In genomic region chr3:46922871-46923558, GRCh38 we compare ENCODE assay signal across 17 cellular contexts. TPM values are rescaled to one million over a fixed set of nuclear protein-coding genes. Genes with fewer than 3 reads are reported as not detected.
A peak's percentile ranks its signal among the peaks of the same experiment; 100 is the strongest.
DNase-seq lines count a peak whose midpoint lies in the region; ATAC-seq, FAIRE-seq and TF ChIP-seq lines count a peak whose summit lies in the region.
"Had no signal": no experiment of that assay in that cellular context is flagged by ENCODE, and none has a peak within 500 bp of the region (broad histone marks: within the 10 kb centered on the region; RNA-seq: fewer than 3 reads in every experiment).

No MANE protein-coding gene starts in this region.

- H3K4me3 Mint-ChIP-seq in MCF 10A (ENCODE audit: unreplicated experiment), result no peak overlapping the region
- no peak overlapping the region for H3K4me3 Mint-ChIP-seq in activated naive CD8-positive, alpha-beta T cell treated with anti-CD3 and anti-CD28 coated beads for 36 hours

- no peaks in the 10 kb centered on the region for H3K27me3 ChIP-seq in breast epithelium
- H3K27me3 ChIP-seq in effector memory CD4-positive, alpha-beta T cell (replicated peaks; ENCODE audit: control insufficient read depth, insufficient read depth, low read length, poor library complexity, severe bottlenecking), result no peaks in the 10 kb centered on the region
- H3K27me3 ChIP-seq: gastrocnemius medialis had no signal

- no peaks in the 10 kb centered on the region for H3K36me3 ChIP-seq in breast epithelium
- no peaks in the 10 kb centered on the region for H3K36me3 ChIP-seq in mucosa of descending colon (ENCODE audit: low read depth)
- peaks cover 72% of the 10 kb centered on the region for H3K36me3 ChIP-seq in effector memory CD4-positive, alpha-beta T cell (ENCODE audit: control insufficient read depth, insufficient read depth, low read length)

- DNase-seq in MCF 10A (ENCODE audit: unreplicated experiment) (no peak), breast epithelium (ENCODE audit: low spot score in 2 of 2) (no peak), mucosa of descending colon (peak in 2 of 3 donors; percentile 26 to 49), urothelium cell line (ENCODE audit: low spot score) (no peak), cerebellar cortex (ENCODE audit: low spot score) (no peak), NK-92 (lab: John Stamatoyannopoulos, UW; ENCODE audit: unreplicated experiment) (no peak)
- no peak for DNase-seq in activated naive CD8-positive, alpha-beta T cell treated with anti-CD3 and anti-CD28 coated beads for 36 hours
- no peak for DNase-seq in effector memory CD4-positive, alpha-beta T cell
- DNase-seq: NCI-H1436 treated with DMSO at 0.1 percent for 48 hours; NK-92 treated with Interleukin-12 subunit alpha and Interleukin-12 subunit beta, amount 100 ng/mL, for 24 hours had no signal

- H3K4me3 ChIP-seq in breast epithelium (no peak overlapping the region), mucosa of descending colon (no peak overlapping the region)
- no peak overlapping the region for H3K4me3 ChIP-seq in effector memory CD4-positive, alpha-beta T cell (ENCODE audit: insufficient read depth, low read depth, low read length, poor library complexity, severe bottlenecking)
- H3K4me3 ChIP-seq: gastrocnemius medialis, psoas muscle had no signal

- BruUV-seq in MCF 10A (replicated peaks; lab: Mats Ljungman, UMichigan), result no TSS peak

- CTCF ChIA-PET in MCF 10A (lab: Yijun Ruan, JAX), result interaction anchor here (0.6 to 1.6 kb wide), 13 partner anchors 9 to 400 kb away, joined by 3 to 10 read pairs (median 3); no protein-coding TSS in a partner anchor

- no peak for ATAC-seq in mucosa of descending colon
- ATAC-seq: activated CD4-positive, CD25-positive, alpha-beta regulatory T cell treated with anti-CD3 and anti-CD28 coated beads, Interleukin-2, amount 50 U/mL, for 24 hours had no signal

- H3K27me3 Mint-ChIP-seq in MCF 10A (ENCODE audit: insufficient read depth, unreplicated experiment), result no peaks in the 10 kb centered on the region
- H3K27me3 Mint-ChIP-seq in activated naive CD8-positive, alpha-beta T cell treated with anti-CD3 and anti-CD28 coated beads for 36 hours, result no peaks in the 10 kb centered on the region

- FAIRE-seq in urothelium cell line (lab: Jason Lieb, UNC), result peak; percentile 63
- FAIRE-seq: H1 had no signal

- H3K4me1 ChIP-seq in breast epithelium (peaks cover 0 to 15% of the 10 kb centered on the region in 2 donors), mucosa of descending colon (ENCODE audit: low read depth) (peaks cover 15% of the 10 kb centered on the region)
- peaks cover 20% of the 10 kb centered on the region for H3K4me1 ChIP-seq in effector memory CD4-positive, alpha-beta T cell (ENCODE audit: control insufficient read depth, insufficient read depth, low read length, poor library complexity, severe bottlenecking)

- no peak overlapping the region for H3K27ac ChIP-seq in breast epithelium
- no peak overlapping the region for H3K27ac ChIP-seq in effector memory CD4-positive, alpha-beta T cell (ENCODE audit: insufficient read depth, low read length, poor library complexity, severe bottlenecking)
- H3K27ac ChIP-seq: gastrocnemius medialis, psoas muscle had no signal

- no peak for TF ChIP-seq CTCF in MCF 10A (IDR thresholded peaks at IDR 0.05; ENCODE audit: unreplicated experiment)
- no peak for TF ChIP-seq CTCF in breast epithelium (IDR thresholded peaks at IDR 0.05)
- TF ChIP-seq CTCF in mucosa of descending colon (IDR thresholded peaks at IDR 0.05), result no peak

- POLR2A ChIA-PET in MCF 10A (lab: Yijun Ruan, JAX), result interaction anchor here (0.6 to 1.9 kb wide), 3 partner anchors 9 to 53 kb away, joined by 3 to 4 read pairs (median 3); partner anchors contain the start of gene CCDC12

- peak overlapping the region; percentile 35 for H3K27ac Mint-ChIP-seq in MCF 10A (ENCODE audit: low read depth, unreplicated experiment)
- H3K27ac Mint-ChIP-seq in activated naive CD8-positive, alpha-beta T cell treated with anti-CD3 and anti-CD28 coated beads for 36 hours, result peak overlapping the region; percentile 51

- TF ChIP-seq POLR2A in breast epithelium (IDR thresholded peaks at IDR 0.05), result no peak

- intact Hi-C loops in MCF 10A (cut with micrococcal nuclease) (no loop called here), breast epithelium (cut with DNase I; ENCODE audit: low total_unique reads) (loop anchor here (5.0 kb wide), 1 partner anchor 1046 kb away; no protein-coding TSS in a partner anchor), mucosa of descending colon (cut with DNase I, micrococcal nuclease) (loop anchor here in 1 of 2 donors (5.0 kb wide), 1 partner anchor 74 kb away; no protein-coding TSS in a partner anchor)

- H3K9me3 Mint-ChIP-seq in MCF 10A (ENCODE audit: unreplicated experiment), result no peaks in the 10 kb centered on the region
- H3K9me3 Mint-ChIP-seq in activated naive CD8-positive, alpha-beta T cell treated with anti-CD3 and anti-CD28 coated beads for 36 hours, result peaks cover 9% of the 10 kb centered on the region

- H3K9me3 ChIP-seq in breast epithelium (no peaks in the 10 kb centered on the region), mucosa of descending colon (no peaks in the 10 kb centered on the region)
- H3K9me3 ChIP-seq in effector memory CD4-positive, alpha-beta T cell (ENCODE audit: control insufficient read depth, low read length), result no peaks in the 10 kb centered on the region
- H3K9me3 ChIP-seq: gastrocnemius medialis, psoas muscle had no signal

- peaks cover 81% of the 10 kb centered on the region for H3K36me3 Mint-ChIP-seq in MCF 10A (ENCODE audit: insufficient read depth, unreplicated experiment)
- peaks cover 46% of the 10 kb centered on the region for H3K36me3 Mint-ChIP-seq in activated naive CD8-positive, alpha-beta T cell treated with anti-CD3 and anti-CD28 coated beads for 36 hours

- H3K4me1 Mint-ChIP-seq in MCF 10A (ENCODE audit: insufficient read depth, unreplicated experiment), result no peaks in the 10 kb centered on the region
- peaks cover 16% of the 10 kb centered on the region for H3K4me1 Mint-ChIP-seq in activated naive CD8-positive, alpha-beta T cell treated with anti-CD3 and anti-CD28 coated beads for 36 hours

RNA-seq across cellular contexts. Expression of gene PTH1R, which starts 45.5 kb away (rescaled TPM):
- total RNA-seq in MCF 10A (2022), result not detected in 2 replicates
- total RNA-seq in breast epithelium, result 10 to 100 TPM in 2 of 3 donors, 1 to 10 TPM in 1; 4.7 to 38.2 (median 13.4) TPM
- total RNA-seq in activated naive CD8-positive, alpha-beta T cell treated with anti-CD3 and anti-CD28 coated beads for 36 hours, result not detected
- total RNA-seq in mucosa of descending colon, result 1 to 10 TPM in 2 of 3 donors, under 1 TPM in 1; 0.87 to 4.6 (median 1.9) TPM
- total RNA-seq: Calu3; T-helper 1 cell treated with Interleukin-12 subunit alpha and Interleukin-12 subunit beta and Interleukin-4 antibody, amounts not matched to agents 30 ng/mL and 1 ng/mL, for 36 hours had no signal

RNA-seq across cellular contexts. Expression of gene CCDC12, which starts 53.5 kb away (rescaled TPM):
- total RNA-seq in MCF 10A (2022), result 43.9 and 45.9 TPM in 2 replicates
- 10 to 100 TPM; 27.0 to 50.2 (median 43.9) TPM for total RNA-seq in breast epithelium
- total RNA-seq in activated naive CD8-positive, alpha-beta T cell treated with anti-CD3 and anti-CD28 coated beads for 36 hours, result 10 to 100 TPM; 48.8 to 55.4 TPM
- total RNA-seq in mucosa of descending colon, result 10 to 100 TPM; 40.7 to 59.2 (median 45.0) TPM

RNA-seq across cellular contexts. Expression of gene NBEAL2, which starts 56.5 kb away (rescaled TPM):
- 14.2 and 20.2 TPM in 2 replicates for total RNA-seq in MCF 10A (2022)
- total RNA-seq in breast epithelium, result 10 to 100 TPM; 16.8 to 58.3 (median 54.4) TPM
- 10 to 100 TPM; 63.1 to 67.4 TPM for total RNA-seq in activated naive CD8-positive, alpha-beta T cell treated with anti-CD3 and anti-CD28 coated beads for 36 hours
- total RNA-seq in mucosa of descending colon, result 10 to 100 TPM; 49.2 to 94.0 (median 53.7) TPM

RNA-seq across cellular contexts. Expression of gene MYL3, which starts 59.8 kb away (rescaled TPM):
- total RNA-seq in MCF 10A (2022), result not detected in 2 replicates
- total RNA-seq in breast epithelium, result 1 to 10 TPM; 5.9 to 8.5 (median 6.2) TPM
- not detected for total RNA-seq in activated naive CD8-positive, alpha-beta T cell treated with anti-CD3 and anti-CD28 coated beads for 36 hours
- 1 to 10 TPM in 2 of 3 donors, under 1 TPM in 1; 0.32 to 3.1 (median 1.2) TPM for total RNA-seq in mucosa of descending colon
- total RNA-seq: Calu3; endothelial cell of umbilical vein; H1; T-helper 1 cell treated with Interleukin-12 subunit alpha and Interleukin-12 subunit beta and Interleukin-4 antibody, amounts not matched to agents 30 ng/mL and 1 ng/mL, for 36 hours had no signal

Comparison
In these comparisons a context has a peak if more than half of its experiments do, and no peak if none do; other contexts are left out.
1. DNase-seq: peak in mucosa of descending colon (2 of 3); none in MCF 10A (single experiment), breast epithelium (0 of 2), activated naive CD8-positive, alpha-beta T cell treated with anti-CD3 and anti-CD28 coated beads for 36 hours (single experiment), urothelium cell line (single experiment), cerebellar cortex (single experiment), effector memory CD4-positive, alpha-beta T cell (0 of 3) and NK-92 (single experiment).